ENCODE assay signal across 1 cellular context in genomic region chr10:5553400-5554170, GRCh38.
TF ChIP-seq lines count a peak whose summit lies in the region.

No MANE protein-coding gene starts in this region.

TF ChIP-seq in K562, 482 proteins besides CTCF, POLR2A, EP300 and RAD21:
- TF ChIP-seq, protein P1, sequence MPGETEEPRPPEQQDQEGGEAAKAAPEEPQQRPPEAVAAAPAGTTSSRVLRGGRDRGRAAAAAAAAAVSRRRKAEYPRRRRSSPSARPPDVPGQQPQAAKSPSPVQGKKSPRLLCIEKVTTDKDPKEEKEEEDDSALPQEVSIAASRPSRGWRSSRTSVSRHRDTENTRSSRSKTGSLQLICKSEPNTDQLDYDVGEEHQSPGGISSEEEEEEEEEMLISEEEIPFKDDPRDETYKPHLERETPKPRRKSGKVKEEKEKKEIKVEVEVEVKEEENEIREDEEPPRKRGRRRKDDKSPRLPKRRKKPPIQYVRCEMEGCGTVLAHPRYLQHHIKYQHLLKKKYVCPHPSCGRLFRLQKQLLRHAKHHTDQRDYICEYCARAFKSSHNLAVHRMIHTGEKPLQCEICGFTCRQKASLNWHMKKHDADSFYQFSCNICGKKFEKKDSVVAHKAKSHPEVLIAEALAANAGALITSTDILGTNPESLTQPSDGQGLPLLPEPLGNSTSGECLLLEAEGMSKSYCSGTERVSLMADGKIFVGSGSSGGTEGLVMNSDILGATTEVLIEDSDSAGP (CRISPR knock-in tag; IDR thresholded peaks at IDR 0.05): no peak
- TF ChIP-seq ZNF263 (CRISPR knock-in tag; IDR thresholded peaks at IDR 0.05; ENCODE audit: borderline replicate concordance): peak; percentile 48; the same call in 1 of the 2 replicates
- TF ChIP-seq CCNT2 (IDR thresholded peaks at IDR 0.05; ENCODE audit: borderline replicate concordance, extremely low read depth, insufficient read length, low read depth, low read length): no peak
- no peak for TF ChIP-seq NFRKB (IDR thresholded peaks at IDR 0.05; ENCODE audit: low read depth)
- TF ChIP-seq CEBPG (CRISPR knock-in tag; IDR thresholded peaks at IDR 0.05): no peak
- TF ChIP-seq CEBPG (tag; conservative IDR thresholded peaks at IDR 0.05 in 1 of 2, IDR thresholded peaks at IDR 0.05 in 1 of 2): no peak
- no peak for TF ChIP-seq TAF1 (IDR thresholded peaks at IDR 0.05; ENCODE audit: control insufficient read depth, extremely low read depth, insufficient read depth, low read length, severe bottlenecking)
- TF ChIP-seq CBX5 (IDR thresholded peaks at IDR 0.05; ENCODE audit: borderline replicate concordance, low read depth): no peak
- TF ChIP-seq SRF (CRISPR knock-in tag; IDR thresholded peaks at IDR 0.05): no peak
- TF ChIP-seq YY1 (IDR thresholded peaks at IDR 0.05; ENCODE audit: borderline replicate concordance in 1 of 3, control insufficient read depth in 1 of 3, extremely low read depth in 1 of 3, insufficient read depth in 3 of 3, insufficient read length in 1 of 3, insufficient replicate concordance in 2 of 3, low read depth in 1 of 3, low read length in 2 of 3): peak in 2 of 3 experiments; percentile 12 to 46
- no peak for TF ChIP-seq ARID1B (IDR thresholded peaks at IDR 0.05)
- no peak for TF ChIP-seq RBM17 (IDR thresholded peaks at IDR 0.05; ENCODE audit: borderline replicate concordance, low read depth, low read length)
- no peak for TF ChIP-seq NONO (IDR thresholded peaks at IDR 0.05; ENCODE audit: low read depth in 2 of 2, low read length in 1 of 2)
- TF ChIP-seq SMAD4 (CRISPR knock-in tag; conservative IDR thresholded peaks at IDR 0.05): no peak
